In genomic region chr13:79281335-79281734, GRCh38 we compare ENCODE assay signal across 25 cellular contexts.
DNase-seq lines count a peak whose midpoint lies in the region; ATAC-seq and TF ChIP-seq lines count a peak whose summit lies in the region.
"Had no signal": no experiment of that assay in that cellular context is flagged by ENCODE, and none has a peak within 500 bp of the region (broad histone marks: within the 10 kb centered on the region; RNA-seq: fewer than 3 reads in every experiment).

No MANE protein-coding gene starts in this region.

- peak; percentile 73 for DNase-seq in H9
- peak; percentile 96 for DNase-seq in NCI-H146 (lab: John Stamatoyannopoulos, UW)
- DNase-seq in WTC11 (ENCODE audit: low spot score), result peak; percentile 46
- DNase-seq in mesendoderm, result peak; percentile 82
- DNase-seq in germinal center (ENCODE audit: low spot score), result no peak
- DNase-seq in SHP77 (lab: John Stamatoyannopoulos, UW), result no peak
- DNase-seq in activated CD4-positive, alpha-beta memory T cell treated with anti-CD3 and anti-CD28 coated beads, Interleukin-2, amount 10 ng/mL, durations not matched to agents 7 days and 5 days, result no peak
- DNase-seq: activated CD4-positive, alpha-beta memory T cell treated with anti-CD3 and anti-CD28 coated beads for 36 hours; activated CD8-positive, alpha-beta memory T cell treated with anti-CD3 and anti-CD28 coated beads, Interleukin-2, amount 50 U/mL, for 48 hours; activated naive CD4-positive, alpha-beta T cell treated with anti-CD3 and anti-CD28 coated beads, Interleukin-2, amount 10 ng/mL, durations not matched to agents 7 days and 5 days; amniotic stem cell; Calu3; DND-41; IMR-90; mammary epithelial cell; NCI-H2029 treated with DMSO at 0.1 percent for 48 hours; NCI-H526; RPMI8226; sigmoid colon; stimulated activated CD4-positive, alpha-beta T cell treated with anti-CD3 and anti-CD28 coated beads, Interleukin-4, amount 100 ng/mL, for 4 hours; stimulated activated naive B cell treated with anti-CD40 and anti-IgM and Interleukin-4, amounts not matched to agents 10 μg/mL and 1 μg/mL and 100 μg/mL, for 72 hours had no signal

- H3K9me3 Mint-ChIP-seq in H9 (no peaks in the 10 kb centered on the region; a peak in 3 of 5 replicates), WTC11 (peaks cover 15% of the 10 kb centered on the region)
- H3K9me3 Mint-ChIP-seq in activated CD4-positive, alpha-beta memory T cell treated with anti-CD3 and anti-CD28 coated beads, Interleukin-2, amount 10 ng/mL, durations not matched to agents 7 days and 5 days, result no peaks in the 10 kb centered on the region
- H3K9me3 Mint-ChIP-seq: activated CD4-positive, alpha-beta memory T cell treated with anti-CD3 and anti-CD28 coated beads for 36 hours; activated naive CD4-positive, alpha-beta T cell treated with anti-CD3 and anti-CD28 coated beads, Interleukin-2, amount 10 ng/mL, durations not matched to agents 7 days and 5 days; neural crest cell; stimulated activated naive B cell treated with anti-CD40 and anti-IgM and Interleukin-4, amounts not matched to agents 10 μg/mL and 1 μg/mL and 100 μg/mL, for 72 hours had no signal

- H2AFZ ChIP-seq in H9 (ENCODE audit: low read length), result no peak overlapping the region

- no peaks in the 10 kb centered on the region for H3K27me3 ChIP-seq in H9 (ENCODE audit: insufficient read depth, low read length)
- H3K27me3 ChIP-seq in mesendoderm (ENCODE audit: insufficient read depth, low read length, poor library complexity), result no peaks in the 10 kb centered on the region
- H3K27me3 ChIP-seq: sigmoid colon had no signal

- no peaks in the 10 kb centered on the region for H3K79me2 ChIP-seq in H9 (ENCODE audit: insufficient read depth, low read length)
- no peaks in the 10 kb centered on the region for H3K79me2 ChIP-seq in mesendoderm (ENCODE audit: control insufficient read depth, insufficient read depth, low read length)

- H2AK5ac ChIP-seq in H9 (ENCODE audit: insufficient read length, low read length) (peak overlapping the region; percentile 25), mesendoderm (ENCODE audit: low read length) (no peak overlapping the region)

- no peak overlapping the region for H3T11ph ChIP-seq in H9 (ENCODE audit: low read length)

- H3K23me2 ChIP-seq in H9 (ENCODE audit: insufficient read length, low read depth, low read length, poor library complexity, severe bottlenecking), result no peaks in the 10 kb centered on the region

- H4K20me1 ChIP-seq in H9 (ENCODE audit: control insufficient read depth, insufficient read depth, insufficient read length), result no peaks in the 10 kb centered on the region

- WGBS in H9 (ENCODE audit: extremely low coverage, insufficient read length, low lambda C conversion rate), result no CpG with 5 or more reads among the region's 3 CpGs
- WGBS in mesendoderm (ENCODE audit: extremely low coverage, insufficient coverage, low lambda C conversion rate), result no CpG with 5 or more reads among the region's 3 CpGs

- no peak overlapping the region for H3K4me3 ChIP-seq in mesendoderm (ENCODE audit: low read length)
- H3K4me3 ChIP-seq: sigmoid colon had no signal

- H2BK5ac ChIP-seq in H9 (ENCODE audit: insufficient read length, low read length) (no peak overlapping the region), mesendoderm (ENCODE audit: low read length) (no peak overlapping the region)

- no peaks in the 10 kb centered on the region for H3K9me3 ChIP-seq in H9 (ENCODE audit: control insufficient read depth, low read depth, low read length)
- H3K9me3 ChIP-seq: sigmoid colon had no signal

- H3K18ac ChIP-seq in H9 (ENCODE audit: insufficient read length, low read depth, low read length) (no peak overlapping the region), mesendoderm (ENCODE audit: low read length) (no peak overlapping the region)

- CTCF ChIA-PET in WTC11 (lab: Charles Lee), result interaction anchor here (0.6 to 1.2 kb wide), 4 partner anchors 10 to 110 kb away, joined by 3 to 4 read pairs (median 4); no protein-coding TSS in a partner anchor
- CTCF ChIA-PET in activated CD4-positive, alpha-beta memory T cell treated with anti-CD3 and anti-CD28 coated beads, Interleukin-2, amount 10 ng/mL, durations not matched to agents 7 days and 5 days (lab: Charles Lee), result no interaction called here

- TF ChIP-seq CTCF in H9 (conservative IDR thresholded peaks at IDR 0.05) (no peak), WTC11 (IDR thresholded peaks at IDR 0.05) (no peak)

- no peak overlapping the region for H3K27ac Mint-ChIP-seq in H9
- no peak overlapping the region for H3K27ac Mint-ChIP-seq in WTC11
- H3K27ac Mint-ChIP-seq in activated CD4-positive, alpha-beta memory T cell treated with anti-CD3 and anti-CD28 coated beads, Interleukin-2, amount 10 ng/mL, durations not matched to agents 7 days and 5 days, result no peak overlapping the region
- H3K27ac Mint-ChIP-seq: activated CD4-positive, alpha-beta memory T cell treated with anti-CD3 and anti-CD28 coated beads for 36 hours; activated naive CD4-positive, alpha-beta T cell treated with anti-CD3 and anti-CD28 coated beads, Interleukin-2, amount 10 ng/mL, durations not matched to agents 7 days and 5 days; stimulated activated naive B cell treated with anti-CD40 and anti-IgM and Interleukin-4, amounts not matched to agents 10 μg/mL and 1 μg/mL and 100 μg/mL, for 72 hours had no signal

- H3K36me3 Mint-ChIP-seq in H9 (ENCODE audit: insufficient read depth in 1 of 3, low read depth in 3 of 3) (no peaks in the 10 kb centered on the region; a peak in 2 of 7 replicates), WTC11 (peaks cover 16% of the 10 kb centered on the region)
- H3K36me3 Mint-ChIP-seq in activated CD4-positive, alpha-beta memory T cell treated with anti-CD3 and anti-CD28 coated beads, Interleukin-2, amount 10 ng/mL, durations not matched to agents 7 days and 5 days (ENCODE audit: low read depth), result no peaks in the 10 kb centered on the region
- H3K36me3 Mint-ChIP-seq: activated CD4-positive, alpha-beta memory T cell treated with anti-CD3 and anti-CD28 coated beads for 36 hours; activated naive CD4-positive, alpha-beta T cell treated with anti-CD3 and anti-CD28 coated beads, Interleukin-2, amount 10 ng/mL, durations not matched to agents 7 days and 5 days; stimulated activated naive B cell treated with anti-CD40 and anti-IgM and Interleukin-4, amounts not matched to agents 10 μg/mL and 1 μg/mL and 100 μg/mL, for 72 hours had no signal

- H3K56ac ChIP-seq in H9 (ENCODE audit: insufficient read length, low read depth, low read length) (no peak overlapping the region), mesendoderm (ENCODE audit: low read length) (no peak overlapping the region)

- H3K23ac ChIP-seq in H9 (ENCODE audit: insufficient read length, low read depth, low read length), result no peak overlapping the region
- no peak overlapping the region for H3K23ac ChIP-seq in mesendoderm (ENCODE audit: low read length)

- H4K91ac ChIP-seq in H9 (ENCODE audit: insufficient read length, low read depth, low read length), result no peak overlapping the region

- no peak overlapping the region for H2BK20ac ChIP-seq in H9 (ENCODE audit: low read depth, low read length, poor library complexity, severe bottlenecking)

- H2BK120ac ChIP-seq in H9 (ENCODE audit: low read depth, low read length, poor library complexity, severe bottlenecking), result no peak overlapping the region
- H2BK120ac ChIP-seq in mesendoderm (ENCODE audit: low read depth, low read length), result no peak overlapping the region

- H4K5ac ChIP-seq in H9 (ENCODE audit: insufficient read length, low read depth, low read length), result no peak overlapping the region
- H4K5ac ChIP-seq in mesendoderm (ENCODE audit: low read length), result no peak overlapping the region

- no peaks in the 10 kb centered on the region for H3K79me1 ChIP-seq in H9 (ENCODE audit: insufficient read depth, low read depth, low read length, poor library complexity, severe bottlenecking)
- no peaks in the 10 kb centered on the region for H3K79me1 ChIP-seq in mesendoderm (ENCODE audit: low read length)

- H2BK15ac ChIP-seq in H9 (ENCODE audit: low read depth, low read length) (no peak overlapping the region), mesendoderm (replicated peaks; ENCODE audit: low read depth) (no peak overlapping the region)

- POLR2A ChIA-PET in WTC11 (lab: Charles Lee), result no interaction called here
- POLR2A ChIA-PET in activated CD4-positive, alpha-beta memory T cell treated with anti-CD3 and anti-CD28 coated beads, Interleukin-2, amount 10 ng/mL, durations not matched to agents 7 days and 5 days (lab: Charles Lee), result no interaction called here

- H3K4me3 Mint-ChIP-seq in H9, result no peak overlapping the region
- no peak overlapping the region for H3K4me3 Mint-ChIP-seq in WTC11
- no peak overlapping the region for H3K4me3 Mint-ChIP-seq in activated CD4-positive, alpha-beta memory T cell treated with anti-CD3 and anti-CD28 coated beads, Interleukin-2, amount 10 ng/mL, durations not matched to agents 7 days and 5 days
- H3K4me3 Mint-ChIP-seq: activated CD4-positive, alpha-beta memory T cell treated with anti-CD3 and anti-CD28 coated beads for 36 hours; activated naive CD4-positive, alpha-beta T cell treated with anti-CD3 and anti-CD28 coated beads, Interleukin-2, amount 10 ng/mL, durations not matched to agents 7 days and 5 days; neural crest cell; stimulated activated naive B cell treated with anti-CD40 and anti-IgM and Interleukin-4, amounts not matched to agents 10 μg/mL and 1 μg/mL and 100 μg/mL, for 72 hours had no signal

- H3K9ac ChIP-seq in H9 (ENCODE audit: extremely low read depth, insufficient read length, low read length) (no peak overlapping the region), mesendoderm (ENCODE audit: low read length) (no peak overlapping the region)

- H2BK12ac ChIP-seq in H9 (ENCODE audit: insufficient read length, low read depth, low read length), result no peak overlapping the region

- no peaks in the 10 kb centered on the region for H3K27me3 Mint-ChIP-seq in H9 (ENCODE audit: low read depth)
- H3K27me3 Mint-ChIP-seq in WTC11 (ENCODE audit: low read depth), result no peaks in the 10 kb centered on the region; the same call in 1 of the 2 replicates
- H3K27me3 Mint-ChIP-seq in activated CD4-positive, alpha-beta memory T cell treated with anti-CD3 and anti-CD28 coated beads, Interleukin-2, amount 10 ng/mL, durations not matched to agents 7 days and 5 days, result no peaks in the 10 kb centered on the region

- peaks cover 17 to 23% of the 10 kb centered on the region in 2 experiments for H3K4me1 Mint-ChIP-seq in H9
- H3K4me1 Mint-ChIP-seq in WTC11, result peaks cover 14% of the 10 kb centered on the region
- no peaks in the 10 kb centered on the region for H3K4me1 Mint-ChIP-seq in activated CD4-positive, alpha-beta memory T cell treated with anti-CD3 and anti-CD28 coated beads, Interleukin-2, amount 10 ng/mL, durations not matched to agents 7 days and 5 days
- H3K4me1 Mint-ChIP-seq: activated naive CD4-positive, alpha-beta T cell treated with anti-CD3 and anti-CD28 coated beads, Interleukin-2, amount 10 ng/mL, durations not matched to agents 7 days and 5 days; neural crest cell; stimulated activated naive B cell treated with anti-CD40 and anti-IgM and Interleukin-4, amounts not matched to agents 10 μg/mL and 1 μg/mL and 100 μg/mL, for 72 hours had no signal

- no peak overlapping the region for H4K8ac ChIP-seq in H9 (replicated peaks; ENCODE audit: insufficient read length, low read depth, low read length)
- no peak overlapping the region for H4K8ac ChIP-seq in mesendoderm (ENCODE audit: low read depth, low read length)

- H3K4me1 ChIP-seq in H9 (ENCODE audit: insufficient read depth, low read length), result peaks cover 9% of the 10 kb centered on the region; the same call in 1 of the 2 replicates
- H3K4me1 ChIP-seq in mesendoderm (ENCODE audit: control insufficient read depth, low read depth, low read length), result peaks cover 8% of the 10 kb centered on the region
- H3K4me1 ChIP-seq: sigmoid colon had no signal

- peak; percentile 84 for ATAC-seq in WTC11
- no peak for ATAC-seq in GM19463 (IDR thresholded peaks at IDR 0.05; ENCODE audit: unreplicated experiment)
- ATAC-seq: stimulated activated naive B cell treated with anti-CD40 and anti-IgM and Interleukin-4, amounts not matched to agents 10 μg/mL and 1 μg/mL and 100 μg/mL, for 72 hours had no signal

- H3K27ac ChIP-seq in H9 (ENCODE audit: insufficient read length, low read depth, low read length), result peak overlapping the region; percentile 93
- peak overlapping the region; percentile 10 for H3K27ac ChIP-seq in mesendoderm (ENCODE audit: low read depth, low read length)
- H3K27ac ChIP-seq: C4-2B, epithelial cell of prostate, sigmoid colon had no signal

- no peak overlapping the region for H3K4ac ChIP-seq in H9 (ENCODE audit: low read depth, low read length)
- H3K4ac ChIP-seq in mesendoderm (ENCODE audit: low read depth, low read length), result no peak overlapping the region

- no peaks in the 10 kb centered on the region for H3K36me3 ChIP-seq in mesendoderm (ENCODE audit: control insufficient read depth, insufficient read depth, low read length)
- H3K36me3 ChIP-seq: sigmoid colon had no signal

- no peak overlapping the region for H3K14ac ChIP-seq in H9 (ENCODE audit: insufficient read depth, low read length)

- H3K4me2 ChIP-seq in H9 (ENCODE audit: insufficient read depth, insufficient read length, low read length) (peak overlapping the region; percentile 33), mesendoderm (ENCODE audit: low read length) (no peak overlapping the region)

Comparison
In these comparisons a context has a peak if more than half of its experiments do, and no peak if none do; other contexts are left out.
1. DNase-seq: peak in H9 (single experiment), NCI-H146 (single experiment), WTC11 (single experiment) and mesendoderm (single experiment); none in germinal center (single experiment), SHP77 (0 of 2) and activated CD4-positive, alpha-beta memory T cell treated with anti-CD3 and anti-CD28 coated beads, Interleukin-2, amount 10 ng/mL, durations not matched to agents 7 days and 5 days (single experiment).